ENCODE assay signal across 8 cellular contexts in the genomic region with DNA sequence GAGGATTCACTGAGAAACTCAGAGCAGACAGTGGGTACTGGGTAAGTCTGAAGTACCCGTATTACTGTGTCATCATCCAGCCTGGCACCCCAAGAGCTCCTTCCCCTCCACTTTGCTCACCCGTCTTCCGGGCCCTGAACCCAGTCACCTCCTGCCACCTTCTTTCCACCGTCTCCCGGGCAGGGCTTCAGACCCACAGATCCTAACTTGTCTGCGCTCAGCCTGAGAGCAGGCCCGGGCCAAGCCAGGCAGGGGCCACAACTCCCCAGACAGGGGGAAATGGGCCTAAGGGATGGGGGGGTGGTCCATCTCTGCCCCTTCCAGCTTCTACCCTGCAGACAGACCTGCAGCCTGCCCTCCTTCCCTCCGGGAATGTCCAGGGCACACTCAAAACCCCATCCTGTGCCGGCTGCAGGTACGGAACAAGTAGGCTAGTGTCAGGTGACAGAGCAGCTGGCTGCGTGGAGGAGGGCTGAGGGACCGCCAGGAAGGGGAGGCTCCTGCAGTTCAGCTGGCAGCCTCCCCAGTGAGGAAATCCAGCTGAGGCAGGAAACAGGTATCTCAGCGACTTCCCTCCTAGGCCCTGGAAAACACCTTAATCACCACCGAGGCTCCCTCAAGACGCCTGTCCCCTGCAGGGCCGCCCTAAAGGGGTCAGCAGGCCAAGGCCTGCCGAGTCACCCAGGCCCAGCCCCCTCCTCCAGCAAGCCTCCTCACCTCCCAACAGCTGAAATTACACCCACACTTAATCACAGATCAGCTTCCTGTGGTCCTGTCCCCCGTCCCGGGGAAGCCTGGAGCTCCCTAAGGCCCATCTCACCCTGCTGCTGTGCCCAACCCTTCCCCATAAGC. TPM values are rescaled to one million over a fixed set of nuclear protein-coding genes. Genes with fewer than 3 reads are reported as not detected.
DNase-seq lines count a peak whose midpoint lies in the region; ATAC-seq and TF ChIP-seq lines count a peak whose summit lies in the region.

No MANE protein-coding gene starts in this region.

- H3K27ac Mint-ChIP-seq in nephron progenitor cell = peak overlapping the region; percentile 64

- H3K27ac ChIP-seq in esophagus (ENCODE audit: low read depth in 2 of 2, low read length in 1 of 2) = peak overlapping the region; percentile 84 to 94

- H3K4me1 ChIP-seq in esophagus (ENCODE audit: control insufficient read depth in 2 of 2, insufficient read depth in 2 of 2, low read length in 1 of 2) = peaks cover 6 to 29% of the 10 kb centered on the region in 2 donors

- H3K27me3 Mint-ChIP-seq in nephron progenitor cell (ENCODE audit: low read depth, poor library complexity) = peaks cover 3% of the 10 kb centered on the region

- no peak for TF ChIP-seq CTCF in nephron progenitor cell (IDR thresholded peaks at IDR 0.05)

- no peaks in the 10 kb centered on the region for H3K9me3 Mint-ChIP-seq in nephron progenitor cell

- peak overlapping the region; percentile 6 to 13 for H3K4me3 ChIP-seq in esophagus (ENCODE audit: low read depth in 1 of 2, low read length in 2 of 2)

- no peak for ATAC-seq in HG02763 (IDR thresholded peaks at IDR 0.05; ENCODE audit: unreplicated experiment)
- no peak for ATAC-seq in HG03565 (IDR thresholded peaks at IDR 0.05; ENCODE audit: unreplicated experiment)

- WGBS in esophagus, 2 donors = 23 to 33% methylated on average over 17 to 19 of the region's 19 CpGs

- H3K4me1 Mint-ChIP-seq in nephron progenitor cell = peaks cover 79% of the 10 kb centered on the region

- no peaks in the 10 kb centered on the region for H3K9me3 ChIP-seq in esophagus (ENCODE audit: control insufficient read depth in 2 of 2, insufficient read depth in 1 of 2, low read depth in 1 of 2, low read length in 1 of 2)

- peaks cover 0 to 3% of the 10 kb centered on the region in 2 donors for H3K36me3 ChIP-seq in esophagus (ENCODE audit: control insufficient read depth in 2 of 2, insufficient read depth in 2 of 2, low read length in 1 of 2)

- no peaks in the 10 kb centered on the region for H3K27me3 ChIP-seq in esophagus (ENCODE audit: control insufficient read depth in 1 of 2, insufficient read depth in 2 of 2, low read length in 2 of 2)

- DNase-seq in DMS 273 treated with DMSO at 0.1 percent for 48 hours (lab: John Stamatoyannopoulos, UW) (peak; percentile 12), NCI-H2171 (lab: John Stamatoyannopoulos, UW) (peak; percentile 80), nephron progenitor cell (no peak), GM19238 (ENCODE audit: insufficient read length, low spot score) (no peak)
- no peak for DNase-seq in stimulated activated CD4-positive, alpha-beta T cell treated with anti-CD3 and anti-CD28 coated beads, Interleukin-1b, Interleukin-23, amount 100 ng/mL, for 48 hours

- peak overlapping the region; percentile 46 for H3K4me3 Mint-ChIP-seq in nephron progenitor cell

- H3K36me3 Mint-ChIP-seq in nephron progenitor cell (ENCODE audit: low read depth) = peaks cover 10% of the 10 kb centered on the region

RNA-seq across cellular contexts. Expression of gene HSPG2, which starts 3.5 kb away (rescaled TPM):
- polyA plus RNA-seq in esophagus = 10 to 100 TPM; 37.6 to 55.0 TPM

RNA-seq across cellular contexts. Expression of gene CELA3B, which starts 43.2 kb away (rescaled TPM):
- polyA plus RNA-seq in esophagus = 1 to 10 TPM in 1 of 2 donors, under 1 TPM in 1; 0.18 to 1.1 TPM

Comparison
In these comparisons a context has a peak if more than half of its experiments do, and no peak if none do; other contexts are left out.
1. DNase-seq: peak in DMS 273 treated with DMSO at 0.1 percent for 48 hours (single experiment) and NCI-H2171 (single experiment); none in nephron progenitor cell (single experiment), stimulated activated CD4-positive, alpha-beta T cell treated with anti-CD3 and anti-CD28 coated beads, Interleukin-1b, Interleukin-23, amount 100 ng/mL, for 48 hours (single experiment) and GM19238 (single experiment).